Comparison of ENCODE assay signal across 10 cellular contexts in the genomic region with DNA sequence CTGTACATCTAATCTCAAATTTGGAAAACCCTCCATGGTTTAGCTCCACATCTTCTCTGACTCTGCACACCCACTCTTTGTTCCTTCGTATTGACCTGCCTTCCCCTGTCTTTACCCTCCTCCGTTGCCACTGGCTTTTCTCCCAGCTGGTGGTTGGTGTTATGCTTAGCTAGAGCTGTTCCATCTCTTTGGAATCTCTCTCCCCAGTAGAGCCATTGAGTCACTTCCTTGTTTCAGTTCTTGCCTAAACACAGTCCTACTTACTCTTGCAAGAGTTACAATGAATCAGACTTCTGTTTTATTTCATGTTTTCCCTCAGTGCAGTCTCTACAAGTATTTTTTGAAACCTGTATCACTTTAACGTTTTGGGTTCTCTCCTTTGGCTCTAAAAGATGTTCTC.
A peak's percentile ranks its signal among the peaks of the same experiment; 100 is the strongest.
DNase-seq lines count a peak whose midpoint lies in the region; ATAC-seq and TF ChIP-seq lines count a peak whose summit lies in the region.
"Had no signal": no experiment of that assay in that cellular context is flagged by ENCODE, and none has a peak within 500 bp of the region (broad histone marks: within the 10 kb centered on the region; RNA-seq: fewer than 3 reads in every experiment).

No MANE protein-coding gene starts in this region.

- no peaks in the 10 kb centered on the region for H3K27me3 ChIP-seq in breast epithelium
- no peaks in the 10 kb centered on the region for H3K27me3 ChIP-seq in vagina

- CTCF ChIA-PET in MCF 10A (lab: Yijun Ruan, JAX), result no interaction called here

- no peaks in the 10 kb centered on the region for H3K9me3 Mint-ChIP-seq in MCF 10A (ENCODE audit: unreplicated experiment)
- H3K9me3 Mint-ChIP-seq: dendritic cell treated with granulocyte-macrophage colony-stimulating factor and Interleukin-4, amounts not matched to agents 40 ng/mL and 50 ng/mL, for 4 days had no signal

- POLR2A ChIA-PET in MCF 10A (lab: Yijun Ruan, JAX), result interaction anchor here (0.6 to 2.9 kb wide), 9 partner anchors 9 to 86 kb away, joined by 3 to 15 read pairs (median 7); no protein-coding TSS in a partner anchor

- peak; percentile 93 for DNase-seq in MCF 10A (ENCODE audit: unreplicated experiment)
- DNase-seq in breast epithelium (ENCODE audit: low spot score in 2 of 2), result no peak
- peak; percentile 94 to 98 for DNase-seq in cardiac fibroblast (ENCODE audit: low read depth in 2 of 2)
- DNase-seq in kidney glomerular epithelial cell (lab: John Stamatoyannopoulos, UW), result peak; percentile 96
- no peak for DNase-seq in vagina (ENCODE audit: extremely low spot score in 2 of 2)
- no peak for DNase-seq in effector CD8-positive, alpha-beta T cell (lab: John Stamatoyannopoulos, UW)
- no peak for DNase-seq in NCI-H526 (lab: John Stamatoyannopoulos, UW)

- BruUV-seq in MCF 10A (replicated peaks; lab: Mats Ljungman, UMichigan), result no TSS peak

- peak overlapping the region; percentile 0 for H3K4me3 Mint-ChIP-seq in MCF 10A (ENCODE audit: unreplicated experiment)
- H3K4me3 Mint-ChIP-seq: dendritic cell treated with granulocyte-macrophage colony-stimulating factor and Interleukin-4, amounts not matched to agents 40 ng/mL and 50 ng/mL, for 4 days had no signal

- no peaks in the 10 kb centered on the region for H3K27me3 Mint-ChIP-seq in MCF 10A (ENCODE audit: insufficient read depth, unreplicated experiment)

- H3K9me3 ChIP-seq in breast epithelium, result no peaks in the 10 kb centered on the region
- H3K9me3 ChIP-seq in vagina, result no peaks in the 10 kb centered on the region

- ATAC-seq in GM19452 (IDR thresholded peaks at IDR 0.05; ENCODE audit: unreplicated experiment), result no peak

- H3K36me3 Mint-ChIP-seq in MCF 10A (ENCODE audit: insufficient read depth, unreplicated experiment), result peaks cover 22% of the 10 kb centered on the region

- intact Hi-C loops in MCF 10A (cut with micrococcal nuclease) (loop anchor here (1.0 to 10.0 kb wide), 2 partner anchors 74 to 146 kb away; no protein-coding TSS in a partner anchor), breast epithelium (cut with DNase I; ENCODE audit: low total_unique reads) (no loop called here), vagina (cut with DNase I) (loop anchor here (10.0 kb wide), 1 partner anchor 66 kb away; no protein-coding TSS in a partner anchor)

- H3K4me3 ChIP-seq in breast epithelium (no peak overlapping the region), cardiac fibroblast (replicated peaks in 1 of 2; ENCODE audit: low read depth in 2 of 2, low read length in 2 of 2) (no peak overlapping the region), vagina (no peak overlapping the region)

- peak overlapping the region; percentile 80 for H3K27ac Mint-ChIP-seq in MCF 10A (ENCODE audit: low read depth, unreplicated experiment)
- H3K27ac Mint-ChIP-seq: dendritic cell treated with granulocyte-macrophage colony-stimulating factor and Interleukin-4, amounts not matched to agents 40 ng/mL and 50 ng/mL, for 4 days had no signal

- no peaks in the 10 kb centered on the region for H3K36me3 ChIP-seq in breast epithelium
- no peaks in the 10 kb centered on the region for H3K36me3 ChIP-seq in vagina

- no peak for TF ChIP-seq CTCF in MCF 10A (IDR thresholded peaks at IDR 0.05; ENCODE audit: unreplicated experiment)
- no peak for TF ChIP-seq CTCF in breast epithelium (IDR thresholded peaks at IDR 0.05)
- TF ChIP-seq CTCF in cardiac fibroblast (IDR thresholded peaks at IDR 0.05; ENCODE audit: low read depth, low read length), result no peak
- TF ChIP-seq CTCF in vagina (IDR thresholded peaks at IDR 0.05), result no peak

- H3K4me1 Mint-ChIP-seq in MCF 10A (ENCODE audit: insufficient read depth, unreplicated experiment), result peaks cover 53% of the 10 kb centered on the region

- H3K27ac ChIP-seq in breast epithelium, result no peak overlapping the region
- peak overlapping the region; percentile 25 for H3K27ac ChIP-seq in vagina
- H3K27ac ChIP-seq: VCaP had no signal

- no peaks in the 10 kb centered on the region for H3K4me1 ChIP-seq in breast epithelium
- H3K4me1 ChIP-seq in vagina, result peaks cover 41% of the 10 kb centered on the region

- no peak for TF ChIP-seq POLR2A in breast epithelium (IDR thresholded peaks at IDR 0.05)
- no peak for TF ChIP-seq POLR2A in vagina (IDR thresholded peaks at IDR 0.05)

Comparison
In these comparisons a context has a peak if more than half of its experiments do, and no peak if none do; other contexts are left out.
1. DNase-seq: peak in MCF 10A (single experiment), cardiac fibroblast (2 of 2) and kidney glomerular epithelial cell (single experiment); none in breast epithelium (0 of 2), vagina (0 of 2), effector CD8-positive, alpha-beta T cell (single experiment) and NCI-H526 (0 of 2).